Comparison of ENCODE assay signal across 9 cellular contexts in genomic region chr4:101730291-101731117, GRCh38.
DNase-seq lines count a peak whose midpoint lies in the region; ATAC-seq lines count a peak whose summit lies in the region.
"Had no signal": no experiment of that assay in that cellular context is flagged by ENCODE, and none has a peak within 500 bp of the region (broad histone marks: within the 10 kb centered on the region; RNA-seq: fewer than 3 reads in every experiment).

No MANE protein-coding gene starts in this region.

- no peak overlapping the region for H3K9ac ChIP-seq in mesenchymal stem cell (ENCODE audit: low read length)

- H3K9me3 ChIP-seq in effector memory CD4-positive, alpha-beta T cell (ENCODE audit: control insufficient read depth, low read length) = no peaks in the 10 kb centered on the region
- no peaks in the 10 kb centered on the region for H3K9me3 ChIP-seq in mesenchymal stem cell (ENCODE audit: control insufficient read depth, low read length)

- no peak overlapping the region for H2AFZ ChIP-seq in mesenchymal stem cell (ENCODE audit: low read depth, low read length)

- no peak overlapping the region for H3K27ac ChIP-seq in effector memory CD4-positive, alpha-beta T cell (ENCODE audit: insufficient read depth, low read length, poor library complexity, severe bottlenecking)
- no peak overlapping the region for H3K27ac ChIP-seq in mesenchymal stem cell (ENCODE audit: low read length, poor library complexity, severe bottlenecking)

- no peak overlapping the region for H2AK5ac ChIP-seq in mesenchymal stem cell (ENCODE audit: low read length, severe bottlenecking)

- H3K79me1 ChIP-seq in mesenchymal stem cell (replicated peaks; ENCODE audit: low read length, poor library complexity, severe bottlenecking) = no peaks in the 10 kb centered on the region

- no peak overlapping the region for H3K4me2 ChIP-seq in mesenchymal stem cell (ENCODE audit: low read length, poor library complexity, severe bottlenecking)

- peaks cover 11% of the 10 kb centered on the region for H3K27me3 Mint-ChIP-seq in activated CD4-positive, alpha-beta T cell treated with anti-CD3 and anti-CD28 coated beads, Interleukin-2, amount 10 ng/mL, durations not matched to agents 24 days and 14 days
- H3K27me3 Mint-ChIP-seq in stimulated activated memory B cell treated with anti-CD40 and anti-IgM and Interleukin-4, amounts not matched to agents 10 μg/mL and 1 μg/mL and 100 μg/mL, for 72 hours = no peaks in the 10 kb centered on the region
- H3K27me3 Mint-ChIP-seq: IgD-negative memory B cell had no signal

- H3K23ac ChIP-seq in mesenchymal stem cell (ENCODE audit: low read length in 2 of 2) = no peak overlapping the region

- ATAC-seq in GM18861 (IDR thresholded peaks at IDR 0.05; ENCODE audit: unreplicated experiment) (peak; percentile 90), HG03060 (IDR thresholded peaks at IDR 0.05; ENCODE audit: low read depth, unreplicated experiment) (peak; percentile 65)
- peak; percentile 81 for ATAC-seq in stimulated activated memory B cell treated with anti-CD40 and anti-IgM and Interleukin-4, amounts not matched to agents 10 μg/mL and 1 μg/mL and 100 μg/mL, for 72 hours

- no peak overlapping the region for H3K4me3 ChIP-seq in effector memory CD4-positive, alpha-beta T cell (ENCODE audit: insufficient read depth, low read depth, low read length, poor library complexity, severe bottlenecking)
- no peak overlapping the region for H3K4me3 ChIP-seq in mesenchymal stem cell (ENCODE audit: insufficient read depth in 1 of 2, low read depth in 1 of 2, low read length in 2 of 2)

- H3K9me3 Mint-ChIP-seq in activated CD4-positive, alpha-beta T cell treated with anti-CD3 and anti-CD28 coated beads, Interleukin-2, amount 10 ng/mL, durations not matched to agents 24 days and 14 days = no peaks in the 10 kb centered on the region
- H3K9me3 Mint-ChIP-seq in stimulated activated memory B cell treated with anti-CD40 and anti-IgM and Interleukin-4, amounts not matched to agents 10 μg/mL and 1 μg/mL and 100 μg/mL, for 72 hours = no peaks in the 10 kb centered on the region
- H3K9me3 Mint-ChIP-seq: IgD-negative memory B cell had no signal

- intact Hi-C loops in activated CD4-positive, alpha-beta T cell treated with anti-CD3 and anti-CD28 coated beads, Interleukin-2, amount 10 ng/mL, durations not matched to agents 24 days and 14 days (cut with micrococcal nuclease) = loop anchor here (1.0 to 5.0 kb wide), 2 partner anchors 561 to 1638 kb away; no protein-coding TSS in a partner anchor

- H2BK5ac ChIP-seq in mesenchymal stem cell (ENCODE audit: low read depth, low read length, poor library complexity, severe bottlenecking) = no peak overlapping the region

- DNase-seq in AML-193 (lab: John Stamatoyannopoulos, UW) = peak; percentile 49 to 61
- DNase-seq in NCI-H2196 treated with DMSO at 0.1 percent for 48 hours (lab: John Stamatoyannopoulos, UW; ENCODE audit: unreplicated experiment) = peak; percentile 48
- DNase-seq in activated CD4-positive, alpha-beta T cell treated with anti-CD3 and anti-CD28 coated beads, Interleukin-2, amount 10 ng/mL, durations not matched to agents 24 days and 14 days = peak; percentile 82
- peak in 2 of 3 donors; percentile 1 to 16 for DNase-seq in effector memory CD4-positive, alpha-beta T cell
- peak; percentile 71 for DNase-seq in mesenchymal stem cell

- no peaks in the 10 kb centered on the region for H3K4me1 ChIP-seq in effector memory CD4-positive, alpha-beta T cell (ENCODE audit: control insufficient read depth, insufficient read depth, low read length, poor library complexity, severe bottlenecking)
- no peaks in the 10 kb centered on the region for H3K4me1 ChIP-seq in mesenchymal stem cell (ENCODE audit: control insufficient read depth, insufficient read depth, low read depth, low read length)

- H3K4ac ChIP-seq in mesenchymal stem cell (ENCODE audit: low read depth in 1 of 2, low read length in 2 of 2) = no peak overlapping the region

- no peaks in the 10 kb centered on the region for H3K36me3 Mint-ChIP-seq in activated CD4-positive, alpha-beta T cell treated with anti-CD3 and anti-CD28 coated beads, Interleukin-2, amount 10 ng/mL, durations not matched to agents 24 days and 14 days (ENCODE audit: low read depth)
- H3K36me3 Mint-ChIP-seq in stimulated activated memory B cell treated with anti-CD40 and anti-IgM and Interleukin-4, amounts not matched to agents 10 μg/mL and 1 μg/mL and 100 μg/mL, for 72 hours = no peaks in the 10 kb centered on the region

- H3K4me1 Mint-ChIP-seq in activated CD4-positive, alpha-beta T cell treated with anti-CD3 and anti-CD28 coated beads, Interleukin-2, amount 10 ng/mL, durations not matched to agents 24 days and 14 days = peaks cover 5% of the 10 kb centered on the region
- peaks cover 15% of the 10 kb centered on the region for H3K4me1 Mint-ChIP-seq in stimulated activated memory B cell treated with anti-CD40 and anti-IgM and Interleukin-4, amounts not matched to agents 10 μg/mL and 1 μg/mL and 100 μg/mL, for 72 hours

- no peak overlapping the region for H3K27ac Mint-ChIP-seq in activated CD4-positive, alpha-beta T cell treated with anti-CD3 and anti-CD28 coated beads, Interleukin-2, amount 10 ng/mL, durations not matched to agents 24 days and 14 days
- peak overlapping the region; percentile 17 for H3K27ac Mint-ChIP-seq in stimulated activated memory B cell treated with anti-CD40 and anti-IgM and Interleukin-4, amounts not matched to agents 10 μg/mL and 1 μg/mL and 100 μg/mL, for 72 hours

- no peak overlapping the region for H3K14ac ChIP-seq in mesenchymal stem cell (ENCODE audit: low read length in 2 of 2)

- no peaks in the 10 kb centered on the region for H3K27me3 ChIP-seq in effector memory CD4-positive, alpha-beta T cell (replicated peaks; ENCODE audit: control insufficient read depth, insufficient read depth, low read length, poor library complexity, severe bottlenecking)
- no peaks in the 10 kb centered on the region for H3K27me3 ChIP-seq in mesenchymal stem cell (ENCODE audit: control insufficient read depth in 1 of 2, insufficient read depth in 1 of 2, low read length in 2 of 2)

- no peak overlapping the region for H2BK120ac ChIP-seq in mesenchymal stem cell (ENCODE audit: low read depth, low read length)

- H3K4me3 Mint-ChIP-seq in activated CD4-positive, alpha-beta T cell treated with anti-CD3 and anti-CD28 coated beads, Interleukin-2, amount 10 ng/mL, durations not matched to agents 24 days and 14 days = no peak overlapping the region
- H3K4me3 Mint-ChIP-seq in stimulated activated memory B cell treated with anti-CD40 and anti-IgM and Interleukin-4, amounts not matched to agents 10 μg/mL and 1 μg/mL and 100 μg/mL, for 72 hours = no peak overlapping the region
- H3K4me3 Mint-ChIP-seq: IgD-negative memory B cell had no signal

- H4K8ac ChIP-seq in mesenchymal stem cell (ENCODE audit: low read length) = no peak overlapping the region

- no peaks in the 10 kb centered on the region for H3K36me3 ChIP-seq in effector memory CD4-positive, alpha-beta T cell (ENCODE audit: control insufficient read depth, insufficient read depth, low read length)
- no peaks in the 10 kb centered on the region for H3K36me3 ChIP-seq in mesenchymal stem cell (ENCODE audit: control insufficient read depth in 1 of 2, insufficient read depth in 2 of 2, low read depth in 1 of 2, low read length in 2 of 2)

- H3K18ac ChIP-seq in mesenchymal stem cell (ENCODE audit: low read depth in 1 of 2, low read length in 2 of 2) = no peak overlapping the region

- H2BK12ac ChIP-seq in mesenchymal stem cell (ENCODE audit: low read length in 2 of 2) = no peak overlapping the region

- no peak overlapping the region for H4K91ac ChIP-seq in mesenchymal stem cell (ENCODE audit: low read length)

- no peak overlapping the region for H2BK15ac ChIP-seq in mesenchymal stem cell (ENCODE audit: low read depth, poor library complexity, severe bottlenecking)

- 89% methylated on average over 2 of the region's 4 CpGs for WGBS in mesenchymal stem cell

Comparison
In these comparisons a context has a peak if more than half of its experiments do, and no peak if none do; other contexts are left out.
1. DNase-seq: peak in every context shown above with its lines; median percentile 82 in activated CD4-positive, alpha-beta T cell treated with anti-CD3 and anti-CD28 coated beads, Interleukin-2, amount 10 ng/mL, durations not matched to agents 24 days and 14 days; 71 in mesenchymal stem cell; 55 in AML-193; 48 in NCI-H2196 treated with DMSO at 0.1 percent for 48 hours; 8 in effector memory CD4-positive, alpha-beta T cell.